Comparison of ENCODE assay signal across 17 cellular contexts in the genomic region with DNA sequence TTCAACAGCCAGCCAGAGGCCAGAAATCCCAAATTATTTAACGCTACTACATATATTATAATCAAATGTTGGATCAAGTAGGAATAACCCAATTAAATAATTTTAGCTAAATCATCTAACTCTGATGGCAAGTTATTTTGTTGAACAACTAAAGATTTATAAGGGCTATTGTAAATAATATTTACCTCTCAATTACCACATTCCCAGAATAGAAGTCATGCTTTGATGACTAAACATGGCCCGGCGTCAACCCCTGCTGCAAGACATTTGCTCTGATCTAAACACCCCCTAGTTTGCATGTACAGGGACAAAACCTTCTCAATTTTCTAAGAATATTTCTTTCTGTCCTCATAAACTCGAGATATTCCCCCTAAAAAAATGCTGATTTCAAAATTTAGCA. TPM values are rescaled to one million over a fixed set of nuclear protein-coding genes. Genes with fewer than 3 reads are reported as not detected.
A peak's percentile ranks its signal among the peaks of the same experiment; 100 is the strongest.
DNase-seq lines count a peak whose midpoint lies in the region; ATAC-seq and TF ChIP-seq lines count a peak whose summit lies in the region.
"Had no signal": no experiment of that assay in that cellular context is flagged by ENCODE, and none has a peak within 500 bp of the region (broad histone marks: within the 10 kb centered on the region; RNA-seq: fewer than 3 reads in every experiment).

No MANE protein-coding gene starts in this region.

- TF ChIP-seq CTCF in IMR-90 (conservative IDR thresholded peaks at IDR 0.05; ENCODE audit: low read depth, low read length) (no peak), fibroblast of villous mesenchyme (IDR thresholded peaks at IDR 0.05; ENCODE audit: insufficient read depth, low read depth, low read length) (no peak), suprapubic skin (IDR thresholded peaks at IDR 0.05) (no peak)

- peak overlapping the region; percentile 88 for H2BK5ac ChIP-seq in IMR-90 (ENCODE audit: low read depth, low read length, poor library complexity, severe bottlenecking)
- no peak overlapping the region for H2BK5ac ChIP-seq in neuronal stem cell (ENCODE audit: low read length)

- no peak overlapping the region for H2BK12ac ChIP-seq in neuronal stem cell (ENCODE audit: low read length)

- H3K9me3 ChIP-seq in IMR-90 (ENCODE audit: control insufficient read depth, insufficient read depth, low read length): no peaks in the 10 kb centered on the region
- no peaks in the 10 kb centered on the region for H3K9me3 ChIP-seq in adipocyte (ENCODE audit: control insufficient read depth, low read length)
- H3K9me3 ChIP-seq in suprapubic skin: no peaks in the 10 kb centered on the region
- H3K9me3 ChIP-seq in neuronal stem cell (replicated peaks in 1 of 2; ENCODE audit: control insufficient read depth in 2 of 2, insufficient read depth in 1 of 2, low read depth in 1 of 2, low read length in 2 of 2): no peaks in the 10 kb centered on the region
- H3K9me3 ChIP-seq: right atrium auricular region, uterus had no signal

- TF ChIP-seq RAD21 in IMR-90 (IDR thresholded peaks at IDR 0.05; ENCODE audit: low read length): peak; percentile 10; the same call in 1 of the 2 replicates

- CTCF ChIA-PET in IMR-90 (lab: Yijun Ruan, JAX): interaction anchor here (1.2 kb wide), 1 partner anchor 11 kb away, joined by 3 read pairs; no protein-coding TSS in a partner anchor

- TF ChIP-seq POLR2A in IMR-90 (IDR thresholded peaks at IDR 0.05; ENCODE audit: low read depth, low read length) (no peak), suprapubic skin (IDR thresholded peaks at IDR 0.05) (no peak)

- H3K9ac ChIP-seq in IMR-90 (ENCODE audit: low read depth, low read length) (no peak overlapping the region), adipocyte (ENCODE audit: low read length) (peak overlapping the region; percentile 24), neuronal stem cell (ENCODE audit: low read depth, low read length, poor library complexity) (no peak overlapping the region)
- H3K9ac ChIP-seq: KMS-11 had no signal

- H2BK20ac ChIP-seq in IMR-90 (ENCODE audit: low read depth, low read length): no peak overlapping the region

- H4K8ac ChIP-seq in IMR-90 (ENCODE audit: low read depth in 2 of 2, low read length in 2 of 2): 0 out of 4 replicates have a peak overlapping the region, but pooled peaks of 1 of the 2 experiments have one; percentile 14
- no peak overlapping the region for H4K8ac ChIP-seq in neuronal stem cell (ENCODE audit: low read depth, low read length)

- 0% methylated on average over 2 of the region's 4 CpGs; no CpG with 5 or more reads in 1 of the 2 experiments for WGBS in IMR-90 (ENCODE audit: extremely low coverage in 2 of 2, insufficient read length in 1 of 2), 2 experiments
- WGBS in suprapubic skin: 77% methylated on average over 4 of the region's 4 CpGs
- no CpG with 5 or more reads among the region's 4 CpGs for WGBS in neuronal stem cell (ENCODE audit: extremely low coverage in 2 of 2, insufficient read length in 2 of 2, insufficient replicate concordance in 1 of 2), 2 donors

- H2AK9ac ChIP-seq in IMR-90 (replicated peaks; ENCODE audit: low read depth, low read length, poor library complexity): no peak overlapping the region

- peaks cover 54% of the 10 kb centered on the region; the same call in 1 of the 2 replicates for H4K20me1 ChIP-seq in IMR-90 (ENCODE audit: insufficient read depth, low read length)

- H3K18ac ChIP-seq in IMR-90 (ENCODE audit: low read depth, low read length): no peak overlapping the region
- no peak overlapping the region for H3K18ac ChIP-seq in neuronal stem cell (ENCODE audit: low read length)

- H3K4me3 ChIP-seq in IMR-90 (ENCODE audit: insufficient read depth, low read depth, low read length): no peak overlapping the region
- peak overlapping the region; percentile 45 for H3K4me3 ChIP-seq in adipocyte (ENCODE audit: low read length)
- no peak overlapping the region for H3K4me3 ChIP-seq in fibroblast of villous mesenchyme (ENCODE audit: low read depth, low read length)
- no peak overlapping the region for H3K4me3 ChIP-seq in suprapubic skin
- H3K4me3 ChIP-seq in neuronal stem cell (ENCODE audit: low read length in 2 of 2): no peak overlapping the region
- H3K4me3 ChIP-seq: right atrium auricular region, uterus had no signal

- H3K4me2 ChIP-seq in IMR-90 (ENCODE audit: low read depth, low read length): peak overlapping the region; percentile 30
- no peak overlapping the region for H3K4me2 ChIP-seq in neuronal stem cell (ENCODE audit: insufficient read depth, low read length, poor library complexity, severe bottlenecking)
- H3K4me2 ChIP-seq: KMS-11 had no signal

- intact Hi-C loops in IMR-90 (cut with micrococcal nuclease): no loop called here

- H3K36me3 ChIP-seq in IMR-90 (ENCODE audit: control insufficient read depth, insufficient read depth, low read length) (no peaks in the 10 kb centered on the region), adipocyte (ENCODE audit: control insufficient read depth, insufficient read depth, low read length, severe bottlenecking) (no peaks in the 10 kb centered on the region), suprapubic skin (no peaks in the 10 kb centered on the region), neuronal stem cell (replicated peaks in 1 of 2; ENCODE audit: control insufficient read depth in 2 of 2, insufficient read depth in 2 of 2, low read length in 2 of 2) (no peaks in the 10 kb centered on the region)
- H3K36me3 ChIP-seq: right atrium auricular region, uterus had no signal

- dilution Hi-C loops in IMR-90 (cut with HindIII; ENCODE audit: low sequenced_read_pairs, unreplicated experiment): no loop called here

- DNase-seq in IMR-90: peak; percentile 83
- DNase-seq in adipocyte (ENCODE audit: low read depth): peak; percentile 68
- DNase-seq in fibroblast of villous mesenchyme (ENCODE audit: low read depth): peak; percentile 53
- DNase-seq in suprapubic skin (ENCODE audit: low spot score in 2 of 2): peak in 1 of 2 donors; percentile 60
- no peak for DNase-seq in neuronal stem cell (ENCODE audit: low spot score)
- no peak for DNase-seq in DMS153 (lab: John Stamatoyannopoulos, UW)
- DNase-seq: CD8-positive, alpha-beta memory T cell; left colon; naive B cell; NCI-H2029; NCI-H774; SHP77; stimulated activated naive CD4-positive, alpha-beta T cell; uterus had no signal

- H3K9me1 ChIP-seq in IMR-90 (ENCODE audit: insufficient read depth, low read length): peaks cover 3% of the 10 kb centered on the region; the same call in 1 of the 2 replicates

- no peak overlapping the region; the same call in 1 of the 2 replicates for H4K5ac ChIP-seq in IMR-90 (ENCODE audit: low read depth, low read length)

- H3K4ac ChIP-seq in IMR-90 (ENCODE audit: low read depth, low read length) (no peak overlapping the region), neuronal stem cell (ENCODE audit: low read length) (no peak overlapping the region)

- H3K79me1 ChIP-seq in IMR-90 (ENCODE audit: low read depth in 1 of 2, low read length in 2 of 2) (peaks cover 0 to 8% of the 10 kb centered on the region in 2 experiments; a peak in 2 of 4 replicates), neuronal stem cell (ENCODE audit: low read depth, low read length) (no peaks in the 10 kb centered on the region)

- in situ Hi-C loops in IMR-90 (cut with MboI; ENCODE audit: low sequenced_read_pairs): loop anchor here (25.0 kb wide), 2 partner anchors 391 to 559 kb away; no protein-coding TSS in a partner anchor

- H2AK5ac ChIP-seq in IMR-90 (ENCODE audit: low read depth, low read length) (no peak overlapping the region), neuronal stem cell (ENCODE audit: low read depth, low read length) (no peak overlapping the region)

- BruUV-seq in IMR-90 (replicated peaks; lab: Mats Ljungman, UMichigan): no TSS peak

- H3K4me1 ChIP-seq in IMR-90 (ENCODE audit: control insufficient read depth, insufficient read depth, low read length): peaks cover 13% of the 10 kb centered on the region
- peaks cover 55% of the 10 kb centered on the region for H3K4me1 ChIP-seq in adipocyte (ENCODE audit: control insufficient read depth, insufficient read depth, low read length)
- H3K4me1 ChIP-seq in suprapubic skin: peaks cover 22% of the 10 kb centered on the region
- no peaks in the 10 kb centered on the region for H3K4me1 ChIP-seq in neuronal stem cell (ENCODE audit: control insufficient read depth in 2 of 2, insufficient read depth in 1 of 2, low read depth in 1 of 2, low read length in 2 of 2)
- H3K4me1 ChIP-seq: uterus had no signal

- H2AFZ ChIP-seq in IMR-90 (replicated peaks; ENCODE audit: low read length, poor library complexity) (no peak overlapping the region), neuronal stem cell (ENCODE audit: low read length) (no peak overlapping the region)

- no peak overlapping the region for H3K14ac ChIP-seq in IMR-90 (replicated peaks; ENCODE audit: low read depth, low read length)
- H3K14ac ChIP-seq in neuronal stem cell (ENCODE audit: low read length): no peak overlapping the region

- no peak for TF ChIP-seq EP300 in suprapubic skin (IDR thresholded peaks at IDR 0.05)

- H3K27ac ChIP-seq in IMR-90 (ENCODE audit: insufficient read depth, low read length): peak overlapping the region; percentile 57; the same call in 1 of the 2 replicates
- peak overlapping the region; percentile 26 for H3K27ac ChIP-seq in suprapubic skin
- H3K27ac ChIP-seq in neuronal stem cell (replicated peaks; ENCODE audit: low read length): no peak overlapping the region
- H3K27ac ChIP-seq: KMS-11, right atrium auricular region, uterus had no signal

- H3K56ac ChIP-seq in IMR-90 (ENCODE audit: extremely low read depth, insufficient read depth, low read length): 0 out of 2 replicates have a peak overlapping the region, but pooled peaks have one; percentile 59

- H3K27me3 ChIP-seq in IMR-90 (ENCODE audit: control insufficient read depth, insufficient read depth, low read length) (no peaks in the 10 kb centered on the region), adipocyte (replicated peaks; ENCODE audit: control insufficient read depth, insufficient read depth, low read length) (no peaks in the 10 kb centered on the region), suprapubic skin (no peaks in the 10 kb centered on the region), neuronal stem cell (ENCODE audit: control insufficient read depth in 3 of 3, insufficient read depth in 3 of 3, low read depth in 1 of 3, low read length in 3 of 3) (no peaks in the 10 kb centered on the region)
- H3K27me3 ChIP-seq: right atrium auricular region, uterus had no signal

- no peak overlapping the region for H4K91ac ChIP-seq in IMR-90 (ENCODE audit: insufficient read depth, low read depth, low read length)
- H4K91ac ChIP-seq in neuronal stem cell (ENCODE audit: low read depth, low read length, poor library complexity): no peak overlapping the region

- H2BK15ac ChIP-seq in IMR-90 (ENCODE audit: low read depth, low read length) (no peak overlapping the region), neuronal stem cell (ENCODE audit: low read length) (no peak overlapping the region)

- POLR2A ChIA-PET in IMR-90 (lab: Charles Lee; ENCODE audit: unreplicated experiment): no interaction called here

- H2BK120ac ChIP-seq in IMR-90 (ENCODE audit: low read depth, low read length): no peak overlapping the region
- H2BK120ac ChIP-seq in neuronal stem cell (ENCODE audit: low read depth, low read length): no peak overlapping the region

- ATAC-seq in IMR-90 (ENCODE audit: low read depth) (peak; percentile 42), HG03039 (IDR thresholded peaks at IDR 0.05; ENCODE audit: unreplicated experiment) (no peak)
- ATAC-seq: left colon had no signal

- H3K23ac ChIP-seq in IMR-90 (ENCODE audit: low read depth, low read length) (no peak overlapping the region), neuronal stem cell (ENCODE audit: low read depth, low read length, poor library complexity) (no peak overlapping the region)

RNA-seq across cellular contexts. Expression of a gene that starts 14.2 kb away (rescaled TPM):
- total RNA-seq in IMR-90 (2012; rRNA removed): 22.9 and 26.9 TPM in 2 replicates
- 43.7 and 49.7 TPM in 2 replicates for polyA plus RNA-seq in IMR-90 (2012; rRNA removed)
- polyA plus RNA-seq in IMR-90 (2012; cell fraction: cytosol; rRNA removed): 22.0 and 30.2 TPM in 2 replicates
- polyA plus RNA-seq in IMR-90 (2012; cell fraction: nucleus; rRNA removed; ENCODE audit: low replicate concordance): 15.5 and 65.2 TPM in 2 replicates
- total RNA-seq in fibroblast of villous mesenchyme: 30.3 and 77.3 TPM in 2 replicates
- total RNA-seq in suprapubic skin: 1 to 10 TPM; 2.3 to 8.1 (median 4.1) TPM
- 2.3 TPM for polyA plus RNA-seq in neuronal stem cell (2013, experiment 1 of 2)
- 2.3 TPM for polyA plus RNA-seq in neuronal stem cell (2013, experiment 2 of 2)
- total RNA-seq: CD8-positive, alpha-beta memory T cell had no signal
- polyA plus RNA-seq: CD8-positive, alpha-beta memory T cell had no signal

Comparison
In these comparisons a context has a peak if more than half of its experiments do, and no peak if none do; other contexts are left out.
1. DNase-seq: peak in IMR-90 (single experiment), adipocyte (single experiment) and fibroblast of villous mesenchyme (single experiment); none in neuronal stem cell (single experiment) and DMS153 (single experiment).